In genomic region chr5:88667187-88668141, GRCh38 we compare ENCODE assay signal across 8 cellular contexts.
DNase-seq lines count a peak whose midpoint lies in the region; ATAC-seq, FAIRE-seq and TF ChIP-seq lines count a peak whose summit lies in the region.

No MANE protein-coding gene starts in this region.

- H3K4me1 Mint-ChIP-seq in activated CD4-positive, alpha-beta memory T cell treated with anti-CD3 and anti-CD28 coated beads for 36 hours (ENCODE audit: low read depth), result peaks cover 33% of the 10 kb centered on the region

- CTCF ChIA-PET in activated CD4-positive, alpha-beta memory T cell treated with anti-CD3 and anti-CD28 coated beads for 36 hours (lab: Charles Lee), result interaction anchor here (1.8 to 2.8 kb wide), 3 partner anchors 17 to 23 kb away, joined by 5 to 15 read pairs (median 14); no protein-coding TSS in a partner anchor

- H3K4me3 ChIP-seq in kidney (ENCODE audit: low read length in 2 of 2), result peak overlapping the region; percentile 37 to 48
- H3K4me3 ChIP-seq in BE2C (ENCODE audit: low read depth, low read length), result no peak overlapping the region

- H3K9ac ChIP-seq in kidney (ENCODE audit: low read length in 2 of 2), result no peak overlapping the region

- H3K9me3 ChIP-seq in kidney (ENCODE audit: control insufficient read depth in 1 of 2, low read length in 2 of 2) (no peaks in the 10 kb centered on the region), BE2C (no peaks in the 10 kb centered on the region)

- peaks cover 80% of the 10 kb centered on the region for H3K27me3 Mint-ChIP-seq in activated CD4-positive, alpha-beta memory T cell treated with anti-CD3 and anti-CD28 coated beads for 36 hours

- H3K4me3 Mint-ChIP-seq in activated CD4-positive, alpha-beta memory T cell treated with anti-CD3 and anti-CD28 coated beads for 36 hours, result peak overlapping the region; percentile 71

- H3K27ac Mint-ChIP-seq in activated CD4-positive, alpha-beta memory T cell treated with anti-CD3 and anti-CD28 coated beads for 36 hours, result no peak overlapping the region

- H3K27me3 ChIP-seq in BE2C, result peaks cover 99% of the 10 kb centered on the region

- no peak for TF ChIP-seq CTCF in kidney (IDR thresholded peaks at IDR 0.05; ENCODE audit: borderline replicate concordance, extremely low read depth, insufficient read depth)
- no peak for TF ChIP-seq CTCF in BE2C (IDR thresholded peaks at IDR 0.05; ENCODE audit: low read depth, low read length)

- H3K27ac ChIP-seq in kidney (ENCODE audit: low read depth in 2 of 2, low read length in 2 of 2), result no peak overlapping the region

- in situ Hi-C loops in Caki2 (cut with HindIII; ENCODE audit: low pct_unique_long_range_greater_than_20kb, low sequenced_read_pairs), result no loop called here

- H3K36me3 ChIP-seq in kidney (ENCODE audit: control insufficient read depth in 1 of 2, insufficient read depth in 2 of 2, low read length in 2 of 2) (no peaks in the 10 kb centered on the region), BE2C (no peaks in the 10 kb centered on the region)

- peak; percentile 79 for ATAC-seq in GM19395 (IDR thresholded peaks at IDR 0.05; ENCODE audit: unreplicated experiment)
- peak; percentile 74 for ATAC-seq in HG03378 (IDR thresholded peaks at IDR 0.05; ENCODE audit: unreplicated experiment)

- DNase-seq in Caki2 (ENCODE audit: low read depth) (peak; percentile 81), kidney (peak; percentile 18), NCI-H2029 (lab: John Stamatoyannopoulos, UW) (no peak), BE2C (no peak)
- no peak for DNase-seq in activated CD4-positive, alpha-beta memory T cell treated with anti-CD3 and anti-CD28 coated beads for 36 hours
- DNase-seq in activated effector memory CD4-positive, alpha-beta T cell treated with anti-CD3 and anti-CD28 coated beads, Interleukin-2, amount 50 U/mL, for 16 hours, result no peak

- FAIRE-seq in kidney (lab: Jason Lieb, UNC), result no peak

- no peaks in the 10 kb centered on the region for H3K4me1 ChIP-seq in kidney (ENCODE audit: control insufficient read depth in 1 of 2, insufficient read depth in 1 of 2, low read depth in 1 of 2, low read length in 2 of 2)
- H3K4me1 ChIP-seq in BE2C, result no peaks in the 10 kb centered on the region

- intact Hi-C loops in activated CD4-positive, alpha-beta memory T cell treated with anti-CD3 and anti-CD28 coated beads for 36 hours (cut with micrococcal nuclease), result loop anchor here (1.0 to 2.0 kb wide), 3 partner anchors 8 to 525 kb away; no protein-coding TSS in a partner anchor
- intact Hi-C loops in kidney (cut with DNase I), result no loop called here

- POLR2A ChIA-PET in activated CD4-positive, alpha-beta memory T cell treated with anti-CD3 and anti-CD28 coated beads for 36 hours (lab: Charles Lee), result no interaction called here

- H3K9me3 Mint-ChIP-seq in activated CD4-positive, alpha-beta memory T cell treated with anti-CD3 and anti-CD28 coated beads for 36 hours, result no peaks in the 10 kb centered on the region

- H3K36me3 Mint-ChIP-seq in activated CD4-positive, alpha-beta memory T cell treated with anti-CD3 and anti-CD28 coated beads for 36 hours, result peaks cover 11% of the 10 kb centered on the region

Comparison
In these comparisons a context has a peak if more than half of its experiments do, and no peak if none do; other contexts are left out.
1. DNase-seq: peak in Caki2 (single experiment) and kidney (single experiment); none in activated CD4-positive, alpha-beta memory T cell treated with anti-CD3 and anti-CD28 coated beads for 36 hours (single experiment), NCI-H2029 (single experiment), BE2C (single experiment) and activated effector memory CD4-positive, alpha-beta T cell treated with anti-CD3 and anti-CD28 coated beads, Interleukin-2, amount 50 U/mL, for 16 hours (single experiment).